ENCODE assay signal across 1 cellular context in genomic region chr9:82923410-82924242, GRCh38.
TF ChIP-seq lines count a peak whose summit lies in the region.

No MANE protein-coding gene starts in this region.

TF ChIP-seq in SK-N-SH treated with all-trans-retinoic acid at 6 μM for 48 hours, 23 proteins besides CTCF, POLR2A, EP300 and RAD21 (continued from another document):
- TF ChIP-seq CSRNP3 (CRISPR knock-in tag; IDR thresholded peaks at IDR 0.05) (no peak), CSDC2 (CRISPR knock-in tag; IDR thresholded peaks at IDR 0.05) (no peak), ARNTL (CRISPR knock-in tag; IDR thresholded peaks at IDR 0.05; ENCODE audit: borderline replicate concordance, low read depth) (no peak), ZFP3 (CRISPR knock-in tag; IDR thresholded peaks at IDR 0.05) (no peak)
